17 cellular contexts compared by ENCODE assay signal in genomic region chr14:104966261-104967143, GRCh38. TPM values are rescaled to one million over a fixed set of nuclear protein-coding genes. Genes with fewer than 3 reads are reported as not detected.
DNase-seq lines count a peak whose midpoint lies in the region; ATAC-seq, FAIRE-seq and TF ChIP-seq lines count a peak whose summit lies in the region.
"Had no signal": no experiment of that assay in that cellular context is flagged by ENCODE, and none has a peak within 500 bp of the region (broad histone marks: within the 10 kb centered on the region; RNA-seq: fewer than 3 reads in every experiment).

No MANE protein-coding gene starts in this region.

- H3K9me3 ChIP-seq in H1 (ENCODE audit: insufficient read depth in 2 of 2, low read depth in 1 of 2, low read length in 1 of 2) (no peaks in the 10 kb centered on the region), kidney (ENCODE audit: control insufficient read depth in 1 of 2, low read length in 2 of 2) (no peaks in the 10 kb centered on the region)
- H3K9me3 ChIP-seq: thyroid gland had no signal

- H3K9me3 Mint-ChIP-seq in Calu3 (ENCODE audit: low read depth, unreplicated experiment), result no peaks in the 10 kb centered on the region
- H3K9me3 Mint-ChIP-seq in stimulated activated naive B cell treated with anti-CD40 and anti-IgM and Interleukin-4, amounts not matched to agents 10 μg/mL and 1 μg/mL and 100 μg/mL, for 72 hours, result no peaks in the 10 kb centered on the region
- H3K9me3 Mint-ChIP-seq: activated T-helper 1 cell treated with anti-CD3 and anti-CD28 coated beads, Interleukin-12 subunit alpha, Interleukin-12 subunit beta, Interleukin-2, Interleukin-4 antibody, amounts not matched to agents 30 ng/mL and 10 ng/mL and 1 ng/mL, durations not matched to agents 14 hours and 24 hours and 36 hours; central memory CD8-positive, alpha-beta T cell; endodermal cell had no signal

- H3K4me3 Mint-ChIP-seq in Calu3 (ENCODE audit: low read depth, unreplicated experiment), result no peak overlapping the region
- H3K4me3 Mint-ChIP-seq in stimulated activated naive B cell treated with anti-CD40 and anti-IgM and Interleukin-4, amounts not matched to agents 10 μg/mL and 1 μg/mL and 100 μg/mL, for 72 hours, result no peak overlapping the region
- H3K4me3 Mint-ChIP-seq: activated T-helper 1 cell treated with anti-CD3 and anti-CD28 coated beads, Interleukin-12 subunit alpha, Interleukin-12 subunit beta, Interleukin-2, Interleukin-4 antibody, amounts not matched to agents 30 ng/mL and 10 ng/mL and 1 ng/mL, durations not matched to agents 14 hours and 24 hours and 36 hours; central memory CD8-positive, alpha-beta T cell had no signal

- H3K27ac ChIP-seq in H1 (ENCODE audit: low read depth, low read length) (no peak overlapping the region), kidney (ENCODE audit: low read depth in 2 of 2, low read length in 2 of 2) (no peak overlapping the region)

- H3K4me2 ChIP-seq in H1 (ENCODE audit: insufficient read depth in 1 of 2, low read depth in 2 of 2, low read length in 2 of 2), result peak overlapping the region; percentile 67 to 98

- no peak overlapping the region for H2AK5ac ChIP-seq in H1 (ENCODE audit: low read depth, low read length)

- H3K4me1 ChIP-seq in H1 (replicated peaks in 1 of 4; ENCODE audit: control insufficient read depth in 3 of 4, insufficient read depth in 4 of 4, low read length in 3 of 4) (peaks cover 0 to 25% (median 15%) of the 10 kb centered on the region in 4 experiments; a peak in 6 of 7 replicates), kidney (ENCODE audit: control insufficient read depth in 1 of 2, insufficient read depth in 1 of 2, low read depth in 1 of 2, low read length in 2 of 2) (peaks cover 0 to 14% of the 10 kb centered on the region in 2 donors)

- peaks cover 53% of the 10 kb centered on the region for H3K36me3 Mint-ChIP-seq in Calu3 (ENCODE audit: insufficient read depth, unreplicated experiment)
- H3K36me3 Mint-ChIP-seq in stimulated activated naive B cell treated with anti-CD40 and anti-IgM and Interleukin-4, amounts not matched to agents 10 μg/mL and 1 μg/mL and 100 μg/mL, for 72 hours, result no peaks in the 10 kb centered on the region

- POLR2A ChIA-PET in H1 (lab: Charles Lee; ENCODE audit: partially characterized antibody), result no interaction called here

- intact Hi-C loops in Calu3 (cut with micrococcal nuclease; ENCODE audit: unreplicated experiment) (no loop called here), kidney (cut with DNase I) (no loop called here)

- H3K27me3 Mint-ChIP-seq in Calu3 (ENCODE audit: unreplicated experiment), result no peaks in the 10 kb centered on the region
- peaks cover 20 to 31% of the 10 kb centered on the region in 2 donors for H3K27me3 Mint-ChIP-seq in stimulated activated naive B cell treated with anti-CD40 and anti-IgM and Interleukin-4, amounts not matched to agents 10 μg/mL and 1 μg/mL and 100 μg/mL, for 72 hours

- no peak overlapping the region for H4K8ac ChIP-seq in H1 (ENCODE audit: extremely low read depth, insufficient read depth, low read length)

- H3K4ac ChIP-seq in H1 (replicated peaks; ENCODE audit: insufficient read length, low read depth, low read length), result no peak overlapping the region

- H3K23me2 ChIP-seq in H1 (ENCODE audit: low read depth, low read length), result peaks cover 5% of the 10 kb centered on the region

- no peaks in the 10 kb centered on the region for H4K20me1 ChIP-seq in H1 (replicated peaks in 1 of 2; ENCODE audit: control insufficient read depth in 1 of 2, insufficient read depth in 2 of 2, low read length in 2 of 2)

- H2BK120ac ChIP-seq in H1 (replicated peaks; ENCODE audit: low read depth, low read length), result no peak overlapping the region

- no peak overlapping the region for H2BK5ac ChIP-seq in H1 (ENCODE audit: low read depth, low read length)

- FAIRE-seq in H1 (lab: Jason Lieb, UNC), result no peak
- FAIRE-seq in kidney (lab: Jason Lieb, UNC), result no peak
- FAIRE-seq: G401.6, GM12891 had no signal

- no peaks in the 10 kb centered on the region for H3K79me2 ChIP-seq in H1 (ENCODE audit: control insufficient read depth in 1 of 2, insufficient read depth in 2 of 2, low read length in 2 of 2)

- H3K18ac ChIP-seq in H1 (ENCODE audit: extremely low read depth, low read length), result no peak overlapping the region

- H2BK20ac ChIP-seq in H1 (ENCODE audit: low read length), result no peak overlapping the region

- H3K56ac ChIP-seq in H1 (replicated peaks; ENCODE audit: insufficient read length, low read depth, low read length), result no peak overlapping the region

- H2BK15ac ChIP-seq in H1 (ENCODE audit: low read length), result no peak overlapping the region

- H3K9ac ChIP-seq in H1 (replicated peaks in 1 of 4; ENCODE audit: extremely low read depth in 1 of 4, low read depth in 3 of 4, low read length in 3 of 4) (no peak overlapping the region; a peak in 1 of 7 replicates), kidney (ENCODE audit: low read length in 2 of 2) (no peak overlapping the region)

- H3K36me3 ChIP-seq in H1 (ENCODE audit: control insufficient read depth in 2 of 4, insufficient read depth in 4 of 4, low read length in 3 of 4), result no peaks in the 10 kb centered on the region
- no peaks in the 10 kb centered on the region for H3K36me3 ChIP-seq in kidney (ENCODE audit: control insufficient read depth in 1 of 2, insufficient read depth in 2 of 2, low read length in 2 of 2)
- H3K36me3 ChIP-seq: thyroid gland had no signal

- TF ChIP-seq RAD21 in H1 (IDR thresholded peaks at IDR 0.05 in 1 of 2, conservative IDR thresholded peaks at IDR 0.05 in 1 of 2; ENCODE audit: low read depth in 2 of 2, low read length in 2 of 2), result no peak

- no peak overlapping the region for H2AFZ ChIP-seq in H1 (ENCODE audit: low read length)

- peaks cover 14% of the 10 kb centered on the region for H3K4me1 Mint-ChIP-seq in Calu3 (ENCODE audit: low read depth, unreplicated experiment)
- peaks cover 12 to 16% of the 10 kb centered on the region in 2 donors for H3K4me1 Mint-ChIP-seq in stimulated activated naive B cell treated with anti-CD40 and anti-IgM and Interleukin-4, amounts not matched to agents 10 μg/mL and 1 μg/mL and 100 μg/mL, for 72 hours
- H3K4me1 Mint-ChIP-seq: central memory CD8-positive, alpha-beta T cell had no signal

- peaks cover 0 to 13% (median 6%) of the 10 kb centered on the region in 4 experiments; a peak in 3 of 7 replicates for H3K27me3 ChIP-seq in H1 (replicated peaks in 1 of 4; ENCODE audit: control insufficient read depth in 3 of 4, extremely low read depth in 1 of 4, insufficient read depth in 3 of 4, low read length in 3 of 4)
- H3K27me3 ChIP-seq: thyroid gland had no signal

- H3K4me3 ChIP-seq in H1 (ENCODE audit: extremely low read depth in 1 of 4, insufficient read depth in 2 of 4, low read depth in 3 of 4, low read length in 4 of 4) (peak overlapping the region in 1 of 4 experiments; percentile 56; a peak in 2 of 8 replicates), kidney (ENCODE audit: low read length in 2 of 2) (no peak overlapping the region)

- peak overlapping the region; percentile 77; the same call in 1 of the 2 replicates for H2BK12ac ChIP-seq in H1 (ENCODE audit: low read depth, low read length)

- CTCF ChIA-PET in Calu3 (lab: Charles Lee), result interaction anchor here (0.6 to 0.7 kb wide), 2 partner anchors 10 to 241 kb away, joined by 3 to 5 read pairs; no protein-coding TSS in a partner anchor
- CTCF ChIA-PET in H1 (lab: Charles Lee; ENCODE audit: partially characterized antibody), result interaction anchor here (1.7 to 11.5 kb wide), 3 partner anchors 13 to 78 kb away, joined by 5 to 161 read pairs (median 8); no protein-coding TSS in a partner anchor

- no peak for TF ChIP-seq EP300 in H1 (IDR thresholded peaks at IDR 0.05; ENCODE audit: borderline replicate concordance in 1 of 2, low read depth in 2 of 2, low read length in 2 of 2)

- H4K5ac ChIP-seq in H1 (ENCODE audit: insufficient read length, low read depth, low read length), result no peak overlapping the region

- BruUV-seq in Calu3 (replicated peaks; lab: Mats Ljungman, UMichigan), result no TSS peak

- no peak for ATAC-seq in stimulated activated naive B cell treated with anti-CD40 and anti-IgM and Interleukin-4, amounts not matched to agents 10 μg/mL and 1 μg/mL and 100 μg/mL, for 72 hours (replicated peaks)

- no peak for TF ChIP-seq POLR2A in H1 (IDR thresholded peaks at IDR 0.05; ENCODE audit: control extremely low read depth in 1 of 2, low read depth in 2 of 2, low read length in 2 of 2)

- H3K23ac ChIP-seq in H1 (ENCODE audit: insufficient read length), result no peak overlapping the region

- no peak for DNase-seq in Calu3
- no peak for DNase-seq in H1 (ENCODE audit: low read depth in 1 of 2, low spot score in 2 of 2)
- DNase-seq in kidney, result peak; percentile 68
- DNase-seq in stimulated activated naive B cell treated with anti-CD40 and anti-IgM and Interleukin-4, amounts not matched to agents 10 μg/mL and 1 μg/mL and 100 μg/mL, for 72 hours, result no peak
- no peak for DNase-seq in stimulated activated CD4-positive, alpha-beta T cell treated with anti-CD3 and anti-CD28 coated beads, Interleukin-4, amount 100 ng/mL, for 1 hour
- no peak for DNase-seq in RPMI8226
- DNase-seq in NCI-H128 (lab: John Stamatoyannopoulos, UW; ENCODE audit: unreplicated experiment), result no peak
- no peak for DNase-seq in LoVo (ENCODE audit: low spot score)
- DNase-seq: COR-L47; endodermal cell; NCI-H2081; stimulated activated CD4-positive, alpha-beta T cell treated with anti-CD3 and anti-CD28 coated beads, Interleukin-2, amount 100 ng/mL, for 24 hours had no signal

- H4K91ac ChIP-seq in H1 (replicated peaks; ENCODE audit: insufficient read length, low read length), result peak overlapping the region; percentile 85

- TF ChIP-seq CTCF in Calu3 (IDR thresholded peaks at IDR 0.05; ENCODE audit: unreplicated experiment) (no peak), H1 (IDR thresholded peaks at IDR 0.05; ENCODE audit: control extremely low read depth in 1 of 3, insufficient read depth in 1 of 3, low read depth in 1 of 3, low read length in 3 of 3) (no peak), kidney (IDR thresholded peaks at IDR 0.05; ENCODE audit: borderline replicate concordance, extremely low read depth, insufficient read depth) (no peak)

- H3K79me1 ChIP-seq in H1 (ENCODE audit: low read depth, low read length), result no peaks in the 10 kb centered on the region

- WGBS in H1 (ENCODE audit: extremely low coverage in 1 of 2, insufficient coverage in 1 of 2, insufficient read length in 1 of 2, insufficient replicate concordance in 2 of 2, low coverage in 1 of 2, low lambda C conversion rate in 2 of 2, missing lambda C conversion rate in 1 of 2), 2 experiments, result 92% methylated on average over 12 of the region's 12 CpGs; no CpG with 5 or more reads in 1 of the 2 experiments

- H3K27ac Mint-ChIP-seq in Calu3 (ENCODE audit: unreplicated experiment), result peak overlapping the region; percentile 52
- H3K27ac Mint-ChIP-seq in stimulated activated naive B cell treated with anti-CD40 and anti-IgM and Interleukin-4, amounts not matched to agents 10 μg/mL and 1 μg/mL and 100 μg/mL, for 72 hours, result peak overlapping the region; percentile 27
- H3K27ac Mint-ChIP-seq: activated T-helper 1 cell treated with anti-CD3 and anti-CD28 coated beads, Interleukin-12 subunit alpha, Interleukin-12 subunit beta, Interleukin-2, Interleukin-4 antibody, amounts not matched to agents 30 ng/mL and 10 ng/mL and 1 ng/mL, durations not matched to agents 14 hours and 24 hours and 36 hours; endodermal cell had no signal

- H3K14ac ChIP-seq in H1 (ENCODE audit: insufficient read length), result no peak overlapping the region

RNA-seq across cellular contexts. Expression of gene AHNAK2, which starts 11.7 kb away (rescaled TPM):
- 42.0 and 56.5 TPM in 2 replicates for total RNA-seq in Calu3 (2022)
- total RNA-seq in H1 (2021; fragmentation: NEBNext Ultra II Directional; extraction: Animal tissue kit (Norgen Biotek cat#: 25700)), result 1.5 and 2.0 TPM in 2 replicates
- 0.64 and 0.95 TPM in 2 replicates for polyA plus RNA-seq in H1 (2011; rRNA removed)
- polyA plus RNA-seq in H1 (2011; cell fraction: cytosol; rRNA removed), result 0.67 TPM
- polyA plus RNA-seq in H1 (2011; cell fraction: nucleus; rRNA removed), result 4.3 TPM
- 1.2 to 2.0 TPM (median 1.7 TPM) in 4 replicates for polyA plus RNA-seq in H1 (2012, experiment 1 of 2)
- 0.55 TPM for polyA plus RNA-seq in H1 (2012, experiment 2 of 2)
- polyA plus RNA-seq in H1 (2013, experiment 1 of 2), result 0.99 TPM
- 0.96 TPM for polyA plus RNA-seq in H1 (2013, experiment 2 of 2)
- 3.2 and 4.3 TPM in 2 replicates for polyA minus RNA-seq in H1 (2011; rRNA and poly(A)+ RNA removed)
- 2.9 TPM for polyA minus RNA-seq in H1 (2011; cell fraction: cytosol; rRNA and poly(A)+ RNA removed)
- 4.9 TPM for polyA minus RNA-seq in H1 (2011; cell fraction: nucleus; rRNA and poly(A)+ RNA removed)
- total RNA-seq in kidney, result 72.0 TPM
- 1.1 TPM for polyA plus RNA-seq in kidney (ENCODE audit: insufficient read depth, low read depth, low replicate concordance)

RNA-seq across cellular contexts. Expression of gene CLBA1, which starts 19.1 kb away (rescaled TPM):
- total RNA-seq in Calu3 (2022) (12.8 and 13.8 TPM in 2 replicates), kidney (22.6 TPM)
- 2.1 and 2.4 TPM in 2 replicates for total RNA-seq in H1 (2021; fragmentation: NEBNext Ultra II Directional; extraction: Animal tissue kit (Norgen Biotek cat#: 25700))
- polyA plus RNA-seq in H1 (2011; rRNA removed) (1.6 and 2.3 TPM in 2 replicates), kidney (ENCODE audit: insufficient read depth, low read depth, low replicate concordance) (13.2 TPM)
- 3.1 TPM for polyA plus RNA-seq in H1 (2011; cell fraction: cytosol; rRNA removed)
- polyA plus RNA-seq in H1 (2011; cell fraction: nucleus; rRNA removed), result 4.8 TPM
- 2.8 to 3.4 TPM (median 3.1 TPM) in 4 replicates for polyA plus RNA-seq in H1 (2012, experiment 1 of 2)
- 2.1 TPM for polyA plus RNA-seq in H1 (2012, experiment 2 of 2)
- polyA plus RNA-seq in H1 (2013, experiment 1 of 2), result 2.3 TPM
- polyA plus RNA-seq in H1 (2013, experiment 2 of 2), result 2.6 TPM
- polyA minus RNA-seq in H1 (2011; rRNA and poly(A)+ RNA removed), result 1.8 TPM in 2 replicates
- 3.2 TPM for polyA minus RNA-seq in H1 (2011; cell fraction: cytosol; rRNA and poly(A)+ RNA removed)
- 2.4 TPM for polyA minus RNA-seq in H1 (2011; cell fraction: nucleus; rRNA and poly(A)+ RNA removed)

RNA-seq across cellular contexts. Expression of gene PLD4, which starts 41.8 kb away (rescaled TPM):
- total RNA-seq in Calu3 (2022), result 0.09 and 0.12 TPM in 2 replicates
- 0.04 TPM in 1 of 2 replicates, not detected in the other for total RNA-seq in H1 (2021; fragmentation: NEBNext Ultra II Directional; extraction: Animal tissue kit (Norgen Biotek cat#: 25700))
- 0.05 and 0.06 TPM in 2 replicates for polyA plus RNA-seq in H1 (2011; rRNA removed)
- polyA plus RNA-seq in H1 (2011; cell fraction: cytosol; rRNA removed), result 0.04 TPM
- polyA plus RNA-seq in H1 (2011; cell fraction: nucleus; rRNA removed), result 0.13 TPM
- polyA plus RNA-seq in H1 (2012, experiment 1 of 2), result 0.13 TPM in 1 of 4 replicates, not detected in the others
- polyA plus RNA-seq in H1 (2012, experiment 2 of 2), result not detected
- 0.04 TPM for polyA plus RNA-seq in H1 (2013, experiment 1 of 2)
- polyA plus RNA-seq in H1 (2013, experiment 2 of 2), result 0.02 TPM
- polyA minus RNA-seq in H1 (2011; rRNA and poly(A)+ RNA removed), result 0.06 and 0.10 TPM in 2 replicates
- not detected for polyA minus RNA-seq in H1 (2011; cell fraction: cytosol; rRNA and poly(A)+ RNA removed)
- polyA minus RNA-seq in H1 (2011; cell fraction: nucleus; rRNA and poly(A)+ RNA removed), result 0.20 TPM
- 3.2 TPM for total RNA-seq in kidney
- polyA plus RNA-seq in kidney (ENCODE audit: insufficient read depth, low read depth, low replicate concordance), result not detected
- total RNA-seq: endodermal cell had no signal

RNA-seq across cellular contexts. Expression of gene CDCA4, which starts 54.4 kb away (rescaled TPM):
- total RNA-seq in Calu3 (2022) (28.9 and 32.4 TPM in 2 replicates), kidney (6.3 TPM)
- 48.6 and 49.9 TPM in 2 replicates for total RNA-seq in H1 (2021; fragmentation: NEBNext Ultra II Directional; extraction: Animal tissue kit (Norgen Biotek cat#: 25700))
- polyA plus RNA-seq in H1 (2011; rRNA removed) (62.4 and 80.6 TPM in 2 replicates), kidney (ENCODE audit: insufficient read depth, low read depth, low replicate concordance) (4.1 TPM)
- polyA plus RNA-seq in H1 (2011; cell fraction: cytosol; rRNA removed), result 50.8 TPM
- polyA plus RNA-seq in H1 (2011; cell fraction: nucleus; rRNA removed), result 39.8 TPM
- polyA plus RNA-seq in H1 (2012, experiment 1 of 2), result 37.3 to 58.6 TPM (median 48.3 TPM) in 4 replicates
- polyA plus RNA-seq in H1 (2012, experiment 2 of 2), result 47.6 TPM
- 33.4 TPM for polyA plus RNA-seq in H1 (2013, experiment 1 of 2)
- 33.4 TPM for polyA plus RNA-seq in H1 (2013, experiment 2 of 2)
- 29.7 and 32.5 TPM in 2 replicates for polyA minus RNA-seq in H1 (2011; rRNA and poly(A)+ RNA removed)
- 32.9 TPM for polyA minus RNA-seq in H1 (2011; cell fraction: cytosol; rRNA and poly(A)+ RNA removed)
- 18.1 TPM for polyA minus RNA-seq in H1 (2011; cell fraction: nucleus; rRNA and poly(A)+ RNA removed)

Comparison
In these comparisons a context has a peak if more than half of its experiments do, and no peak if none do; other contexts are left out.
1. RNA of gene AHNAK2, which starts 11.7 kb away (total RNA-seq): 72.0 TPM in kidney (single experiment) and 42.0 to 56.5 TPM in Calu3; 1.5 to 2.0 TPM in H1; every median in the first group is over 10 times any median in the second.